32 cellular contexts compared by ENCODE assay signal in genomic region chr19:4536798-4537197, GRCh38. TPM values are rescaled to one million over a fixed set of nuclear protein-coding genes. Genes with fewer than 3 reads are reported as not detected.
DNase-seq lines count a peak whose midpoint lies in the region; ATAC-seq and TF ChIP-seq lines count a peak whose summit lies in the region.
"Had no signal": no experiment of that assay in that cellular context is flagged by ENCODE, and none has a peak within 500 bp of the region (broad histone marks: within the 10 kb centered on the region; RNA-seq: fewer than 3 reads in every experiment).

No MANE protein-coding gene starts in this region.

- no peak overlapping the region for H2AFZ ChIP-seq in hepatocyte

- TF ChIP-seq CTCF in psoas muscle (IDR thresholded peaks at IDR 0.05) (no peak), hepatocyte (IDR thresholded peaks at IDR 0.05; ENCODE audit: poor library complexity) (no peak), esophagus muscularis mucosa (IDR thresholded peaks at IDR 0.05) (no peak)

- intact Hi-C loops in psoas muscle (cut with DNase I) (loop anchor here in 1 of 2 donors (5.0 kb wide), 1 partner anchor 101 kb away; the partner anchor contains the start of gene TNFAIP8L1), esophagus muscularis mucosa (cut with DNase I) (no loop called here)

- DNase-seq in NCI-H510A treated with DMSO at 0.1 percent for 48 hours (lab: John Stamatoyannopoulos, UW) = peak; percentile 9
- DNase-seq in NCI-H510A (lab: John Stamatoyannopoulos, UW) = no peak
- DNase-seq in NCI-H2029 (lab: John Stamatoyannopoulos, UW) = peak; percentile 65
- DNase-seq in psoas muscle = no peak
- DNase-seq in hepatocyte (ENCODE audit: low spot score) = no peak
- no peak for DNase-seq in esophagus muscularis mucosa (ENCODE audit: extremely low spot score)
- DNase-seq: activated CD4-positive, alpha-beta T cell treated with anti-CD3 and anti-CD28 coated beads for 36 hours; activated naive CD4-positive, alpha-beta T cell treated with anti-CD3 and anti-CD28 coated beads for 36 hours; activated T-cell treated with anti-CD3 and anti-CD28 coated beads, Interleukin-2, amount 50 U/mL, for 4 hours; amniotic stem cell; effector CD8-positive, alpha-beta T cell; heart right ventricle; MG63; midbrain; natural killer cell; NCI-H1417 treated with DMSO at 0.1 percent for 48 hours; NCI-H345; NK-92 treated with Interleukin-12 subunit alpha and Interleukin-12 subunit beta, amount 100 ng/mL, for 24 hours; ovary; Peyer's patch; stimulated activated CD4-positive, alpha-beta T cell treated with anti-CD3 and anti-CD28 coated beads, Interleukin-4, amount 100 ng/mL, for 4 hours; stimulated activated naive CD4-positive, alpha-beta T cell; testis had no signal

- H3K9me3 ChIP-seq in psoas muscle (peaks cover 4% of the 10 kb centered on the region), hepatocyte (ENCODE audit: low read depth) (no peaks in the 10 kb centered on the region), esophagus muscularis mucosa (peaks cover 0 to 8% (median 3%) of the 10 kb centered on the region in 4 donors)
- H3K9me3 ChIP-seq: breast epithelium, MG63, ovary, Peyer's patch, SJCRH30, testis had no signal

- no peaks in the 10 kb centered on the region for H3K9me2 ChIP-seq in hepatocyte (replicated peaks; ENCODE audit: insufficient read depth)

- H3K4me3 ChIP-seq in psoas muscle (no peak overlapping the region), hepatocyte (no peak overlapping the region), esophagus muscularis mucosa (no peak overlapping the region)
- H3K4me3 ChIP-seq: breast epithelium, K562, MG63, ovary, right atrium auricular region, SJCRH30, testis had no signal

- TF ChIP-seq POLR2A in esophagus muscularis mucosa (IDR thresholded peaks at IDR 0.05; ENCODE audit: low read depth) = no peak

- 12 to 26% (median 21%) methylated on average over 5 of the region's 5 CpGs for WGBS in psoas muscle, 3 donors
- 74% methylated on average over 5 of the region's 5 CpGs for WGBS in hepatocyte (ENCODE audit: low lambda C conversion rate, missing lambda C conversion rate)
- 69% methylated on average over 4 of the region's 5 CpGs for WGBS in esophagus muscularis mucosa

- H3K79me2 ChIP-seq in hepatocyte = no peaks in the 10 kb centered on the region

- H3K4me1 ChIP-seq in psoas muscle = peaks cover 39% of the 10 kb centered on the region
- no peaks in the 10 kb centered on the region for H3K4me1 ChIP-seq in hepatocyte (ENCODE audit: insufficient read depth)
- peaks cover 8 to 20% (median 18%) of the 10 kb centered on the region in 4 donors for H3K4me1 ChIP-seq in esophagus muscularis mucosa
- H3K4me1 ChIP-seq: breast epithelium had no signal

- H3K36me3 ChIP-seq in psoas muscle (ENCODE audit: insufficient read depth in 1 of 2, low read depth in 1 of 2) (no peaks in the 10 kb centered on the region), hepatocyte (replicated peaks; ENCODE audit: insufficient read depth, low read depth) (no peaks in the 10 kb centered on the region), esophagus muscularis mucosa (no peaks in the 10 kb centered on the region)
- H3K36me3 ChIP-seq: breast epithelium, heart right ventricle, MG63, ovary, Peyer's patch, right atrium auricular region, SJCRH30 had no signal

- peak; percentile 14; the same call in 2 of the 3 replicates for ATAC-seq in SK-N-SH treated with all-trans-retinoic acid at 6 μM for 48 hours
- ATAC-seq in psoas muscle = peak; percentile 28 to 62 (median 50)
- ATAC-seq in GM18519 (IDR thresholded peaks at IDR 0.05; ENCODE audit: low FRiP score, unreplicated experiment) = no peak
- ATAC-seq: activated CD4-positive, alpha-beta T cell treated with anti-CD3 and anti-CD28 coated beads for 36 hours; activated T-cell treated with anti-CD3 and anti-CD28 coated beads, Interleukin-2, amount 50 U/mL, for 4 hours; K562; natural killer cell had no signal

- H4K20me1 ChIP-seq in hepatocyte (ENCODE audit: insufficient read depth, poor library complexity, severe bottlenecking) = no peaks in the 10 kb centered on the region

- H3K4me2 ChIP-seq in hepatocyte = no peak overlapping the region

- H3K27me3 ChIP-seq in psoas muscle (ENCODE audit: insufficient read depth in 3 of 3, low read length in 2 of 3) (no peaks in the 10 kb centered on the region), hepatocyte (no peaks in the 10 kb centered on the region), esophagus muscularis mucosa (peaks cover 0 to 17% (median 0%) of the 10 kb centered on the region in 4 donors)
- H3K27me3 ChIP-seq: MG63, ovary, right atrium auricular region, testis had no signal

- H3K27ac ChIP-seq in psoas muscle (peak overlapping the region; percentile 90), hepatocyte (no peak overlapping the region), esophagus muscularis mucosa (replicated peaks in 1 of 4) (no peak overlapping the region)
- H3K27ac ChIP-seq: ovary, Peyer's patch, SJCRH30, testis had no signal

- no peak for TF ChIP-seq EP300 in esophagus muscularis mucosa (IDR thresholded peaks at IDR 0.05)

TF ChIP-seq in SK-N-SH treated with all-trans-retinoic acid at 6 μM for 48 hours, 23 proteins besides CTCF, POLR2A, EP300 and RAD21 (continues in another document):
- TF ChIP-seq TOX (CRISPR knock-in tag; IDR thresholded peaks at IDR 0.05; ENCODE audit: borderline replicate concordance) (no peak), OSR1 (CRISPR knock-in tag; IDR thresholded peaks at IDR 0.05) (no peak), GLIS3 (CRISPR knock-in tag; IDR thresholded peaks at IDR 0.05) (no peak), PPARA (CRISPR knock-in tag; IDR thresholded peaks at IDR 0.05; ENCODE audit: borderline replicate concordance) (no peak), CSRNP3 (CRISPR knock-in tag; IDR thresholded peaks at IDR 0.05) (no peak), PATZ1 (CRISPR knock-in tag; IDR thresholded peaks at IDR 0.05; ENCODE audit: borderline replicate concordance) (no peak), CREB5 (CRISPR knock-in tag; IDR thresholded peaks at IDR 0.05; ENCODE audit: low read depth) (no peak), ZNF565 (CRISPR knock-in tag; conservative IDR thresholded peaks at IDR 0.05; ENCODE audit: low read depth) (no peak), TCF4 (CRISPR knock-in tag; IDR thresholded peaks at IDR 0.05; ENCODE audit: borderline replicate concordance) (no peak), ZNF8 (CRISPR knock-in tag; IDR thresholded peaks at IDR 0.05) (no peak), CSDC2 (CRISPR knock-in tag; IDR thresholded peaks at IDR 0.05) (no peak)

RNA-seq across cellular contexts. Expression of gene PLIN5, which starts 1.8 kb away (rescaled TPM):
- total RNA-seq in psoas muscle = 100 to 1,000 TPM in 2 of 4 donors, 10 to 100 TPM in 2; 61.7 to 143 (median 118) TPM
- 10 to 100 TPM; 14.5 to 96.8 (median 22.8) TPM for polyA plus RNA-seq in psoas muscle
- total RNA-seq in hepatocyte = 2.1 and 5.8 TPM in 2 replicates
- 6.1 and 6.4 TPM in 2 replicates for polyA plus RNA-seq in hepatocyte
- 10 to 100 TPM in 1 of 4 donors, 1 to 10 TPM in 3; 7.9 to 11.9 (median 9.1) TPM for total RNA-seq in esophagus muscularis mucosa
- total RNA-seq: activated CD4-positive, alpha-beta T cell treated with anti-CD3 and anti-CD28 coated beads for 36 hours; fibroblast of villous mesenchyme; T-helper 1 cell treated with Interleukin-12 subunit alpha and Interleukin-12 subunit beta and Interleukin-4 antibody, amounts not matched to agents 30 ng/mL and 1 ng/mL, for 36 hours had no signal

RNA-seq across cellular contexts. Expression of gene LRG1, which starts 3.0 kb away (rescaled TPM):
- total RNA-seq in psoas muscle (1 to 10 TPM in 1 of 4 donors, under 1 TPM in 2, not detected in 1; 0.42 to 1.8 (median 0.53) TPM), hepatocyte (5.4 and 6.3 TPM in 2 replicates), esophagus muscularis mucosa (1 to 10 TPM in 2 of 4 donors, under 1 TPM in 2; 0.17 to 9.4 (median 0.79) TPM)
- polyA plus RNA-seq in psoas muscle (under 1 TPM; 0.09 to 0.42 (median 0.15) TPM), hepatocyte (9.8 and 11.4 TPM in 2 replicates)
- total RNA-seq: fibroblast of villous mesenchyme had no signal

RNA-seq across cellular contexts. Expression of gene PLIN4, which starts 18.5 kb away (rescaled TPM):
- 100 to 1,000 TPM; 115 to 309 (median 183) TPM for total RNA-seq in psoas muscle
- polyA plus RNA-seq in psoas muscle = 10 to 100 TPM; 29.0 to 97.8 (median 50.4) TPM
- total RNA-seq in hepatocyte = 0.17 and 0.60 TPM in 2 replicates
- 0.27 and 0.55 TPM in 2 replicates for polyA plus RNA-seq in hepatocyte
- total RNA-seq in esophagus muscularis mucosa = 100 to 1,000 TPM in 2 of 4 donors, 10 to 100 TPM in 2; 45.7 to 134 (median 91.1) TPM
- total RNA-seq: activated CD4-positive, alpha-beta T cell treated with anti-CD3 and anti-CD28 coated beads for 36 hours; activated naive CD4-positive, alpha-beta T cell treated with anti-CD3 and anti-CD28 coated beads for 36 hours; epithelial cell of proximal tubule; T-helper 1 cell treated with Interleukin-12 subunit alpha and Interleukin-12 subunit beta and Interleukin-4 antibody, amounts not matched to agents 30 ng/mL and 1 ng/mL, for 36 hours had no signal

RNA-seq across cellular contexts. Expression of gene SEMA6B, which starts 22.7 kb away (rescaled TPM):
- total RNA-seq in psoas muscle (10 to 100 TPM in 2 of 4 donors, 1 to 10 TPM in 2; 6.2 to 11.7 (median 10.0) TPM), hepatocyte (2.9 and 3.2 TPM in 2 replicates), esophagus muscularis mucosa (10 to 100 TPM in 2 of 4 donors, 1 to 10 TPM in 2; 3.7 to 22.5 (median 14.2) TPM)
- polyA plus RNA-seq in psoas muscle (1 to 10 TPM; 2.3 to 7.1 (median 5.6) TPM), hepatocyte (0.50 and 1.4 TPM in 2 replicates)
- total RNA-seq: activated CD4-positive, alpha-beta T cell treated with anti-CD3 and anti-CD28 coated beads for 36 hours; epithelial cell of proximal tubule; T-helper 1 cell treated with Interleukin-12 subunit alpha and Interleukin-12 subunit beta and Interleukin-4 antibody, amounts not matched to agents 30 ng/mL and 1 ng/mL, for 36 hours had no signal

Comparison
In these comparisons a context has a peak if more than half of its experiments do, and no peak if none do; other contexts are left out.
1. DNase-seq: peak in NCI-H510A treated with DMSO at 0.1 percent for 48 hours (single experiment) and NCI-H2029 (single experiment); none in NCI-H510A (single experiment), psoas muscle (0 of 2), hepatocyte (single experiment) and esophagus muscularis mucosa (single experiment).
2. RNA of gene PLIN4, which starts 18.5 kb away (total RNA-seq): 115 to 309 TPM in psoas muscle and 45.7 to 134 TPM in esophagus muscularis mucosa; 0.17 to 0.60 TPM in hepatocyte; every median in the first group is over 10 times any median in the second.